1 cellular context compared by ENCODE assay signal in the genomic region with DNA sequence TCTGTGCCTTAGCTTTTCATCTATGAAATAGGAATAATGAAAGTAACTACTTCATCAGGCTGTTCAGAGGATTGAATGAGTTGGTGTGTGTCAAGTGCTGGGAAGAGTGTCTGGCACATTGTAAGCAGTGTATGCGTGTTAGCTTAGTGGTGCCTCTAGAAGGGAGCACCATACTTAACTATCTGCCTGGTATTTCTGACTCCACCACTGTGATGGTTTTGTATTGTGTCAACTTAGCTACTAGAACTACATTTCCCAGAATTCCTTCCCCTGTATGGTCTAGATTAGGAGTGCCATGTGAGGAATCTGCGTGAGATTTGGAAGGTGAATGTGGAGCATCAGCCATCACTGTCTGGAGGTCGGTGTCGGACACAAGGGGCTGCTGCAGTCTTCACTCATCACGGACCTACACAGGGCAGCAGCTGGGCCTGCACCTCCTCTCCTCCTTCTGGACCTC.
TF ChIP-seq lines count a peak whose summit lies in the region.

No MANE protein-coding gene starts in this region.

TF ChIP-seq in SK-N-SH treated with all-trans-retinoic acid at 6 μM for 48 hours, 23 proteins besides CTCF, POLR2A, EP300 and RAD21 (continued from another document):
- TF ChIP-seq, protein P1, sequence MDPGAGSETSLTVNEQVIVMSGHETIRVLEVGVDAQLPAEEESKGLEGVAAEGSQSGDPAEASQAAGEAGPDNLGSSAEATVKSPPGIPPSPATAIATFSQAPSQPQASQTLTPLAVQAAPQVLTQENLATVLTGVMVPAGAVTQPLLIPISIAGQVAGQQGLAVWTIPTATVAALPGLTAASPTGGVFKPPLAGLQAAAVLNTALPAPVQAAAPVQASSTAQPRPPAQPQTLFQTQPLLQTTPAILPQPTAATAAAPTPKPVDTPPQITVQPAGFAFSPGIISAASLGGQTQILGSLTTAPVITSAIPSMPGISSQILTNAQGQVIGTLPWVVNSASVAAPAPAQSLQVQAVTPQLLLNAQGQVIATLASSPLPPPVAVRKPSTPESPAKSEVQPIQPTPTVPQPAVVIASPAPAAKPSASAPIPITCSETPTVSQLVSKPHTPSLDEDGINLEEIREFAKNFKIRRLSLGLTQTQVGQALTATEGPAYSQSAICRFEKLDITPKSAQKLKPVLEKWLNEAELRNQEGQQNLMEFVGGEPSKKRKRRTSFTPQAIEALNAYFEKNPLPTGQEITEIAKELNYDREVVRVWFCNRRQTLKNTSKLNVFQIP (CRISPR knock-in tag; IDR thresholded peaks at IDR 0.05; ENCODE audit: borderline replicate concordance, low read depth): no peak
- TF ChIP-seq ESRRG (CRISPR knock-in tag; IDR thresholded peaks at IDR 0.05) (no peak), ZNF565 (CRISPR knock-in tag; conservative IDR thresholded peaks at IDR 0.05; ENCODE audit: low read depth) (no peak)
TF ChIP-seq in SK-N-SH treated with all-trans-retinoic acid at 6 μM for 48 hours: peak in this region for 0.
